17 cellular contexts compared by ENCODE assay signal in the genomic region with DNA sequence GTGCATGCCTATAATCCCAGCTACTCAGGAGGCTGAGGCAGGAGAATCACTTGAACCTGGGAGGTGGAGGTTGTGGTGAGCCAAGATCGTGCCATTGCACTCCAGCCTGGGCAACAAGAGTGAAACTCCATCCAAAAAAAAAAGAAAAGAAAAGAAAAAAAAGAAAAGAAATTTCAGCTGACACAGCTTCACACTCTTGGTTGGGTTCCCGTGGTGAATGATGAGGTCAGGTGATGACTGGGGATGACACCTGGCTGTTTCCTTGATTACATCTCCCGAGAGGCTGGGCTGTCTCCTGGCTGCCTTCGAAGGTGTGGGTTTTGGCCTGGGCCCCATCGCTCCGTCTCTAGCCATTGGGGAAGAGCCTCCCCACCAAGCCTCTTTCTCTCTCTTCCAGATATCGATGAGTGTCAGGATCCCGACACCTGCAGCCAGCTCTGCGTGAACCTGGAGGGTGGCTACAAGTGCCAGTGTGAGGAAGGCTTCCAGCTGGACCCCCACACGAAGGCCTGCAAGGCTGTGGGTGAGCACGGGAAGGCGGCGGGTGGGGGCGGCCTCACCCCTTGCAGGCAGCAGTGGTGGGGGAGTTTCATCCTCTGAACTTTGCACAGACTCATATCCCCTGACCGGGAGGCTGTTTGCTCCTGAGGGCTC.
"Had no signal": no experiment of that assay in that cellular context is flagged by ENCODE, and none has a peak within 500 bp of the region (broad histone marks: within the 10 kb centered on the region; RNA-seq: fewer than 3 reads in every experiment).

No MANE protein-coding gene starts in this region.

- H3K27me3 Mint-ChIP-seq: activated naive CD8-positive, alpha-beta T cell; brain; naive thymus-derived CD4-positive, alpha-beta T cell had no signal

- H3K27me3 ChIP-seq: colonic mucosa, vagina had no signal

- H3K4me1 Mint-ChIP-seq: brain had no signal

- ATAC-seq: activated CD4-positive, CD25-positive, alpha-beta regulatory T cell treated with anti-CD3 and anti-CD28 coated beads, Interleukin-2, amount 50 U/mL, for 24 hours; activated T-cell treated with anti-CD3 and anti-CD28 coated beads, Interleukin-2, amount 50 U/mL, for 72 hours; esophagus mucosa; naive thymus-derived CD4-positive, alpha-beta T cell; stimulated activated effector memory CD8-positive, alpha-beta T cell treated with anti-CD3 and anti-CD28 coated beads, Interleukin-12 subunit alpha, Interleukin-12 subunit beta, amount 100 ng/mL, for 72 hours had no signal

- H3K9me3 ChIP-seq: colonic mucosa, vagina had no signal

- H3K4me3 ChIP-seq: colonic mucosa, lung, vagina had no signal

- H3K36me3 Mint-ChIP-seq: activated naive CD8-positive, alpha-beta T cell had no signal

- H3K27ac Mint-ChIP-seq: activated naive CD8-positive, alpha-beta T cell; activated T-cell treated with anti-CD3 and anti-CD28 coated beads, Interleukin-2, amount 50 U/mL, for 72 hours; stimulated activated effector memory CD8-positive, alpha-beta T cell treated with anti-CD3 and anti-CD28 coated beads, Interleukin-12 subunit alpha, Interleukin-12 subunit beta, amount 100 ng/mL, for 72 hours had no signal

- H3K4me3 Mint-ChIP-seq: activated naive CD8-positive, alpha-beta T cell; activated T-cell treated with anti-CD3 and anti-CD28 coated beads, Interleukin-2, amount 50 U/mL, for 72 hours; brain; naive thymus-derived CD4-positive, alpha-beta T cell; stimulated activated effector memory CD8-positive, alpha-beta T cell treated with anti-CD3 and anti-CD28 coated beads, Interleukin-12 subunit alpha, Interleukin-12 subunit beta, amount 100 ng/mL, for 72 hours had no signal

- H3K9me3 Mint-ChIP-seq: activated T-cell treated with anti-CD3 and anti-CD28 coated beads, Interleukin-2, amount 50 U/mL, for 72 hours; brain; naive thymus-derived CD4-positive, alpha-beta T cell; stimulated activated effector memory CD8-positive, alpha-beta T cell treated with anti-CD3 and anti-CD28 coated beads, Interleukin-12 subunit alpha, Interleukin-12 subunit beta, amount 100 ng/mL, for 72 hours had no signal

- H3K27ac ChIP-seq: colonic mucosa, vagina had no signal

- H3K4me1 ChIP-seq: colonic mucosa, vagina had no signal

- DNase-seq: activated gamma-delta T cell; activated T-cell treated with anti-CD3 and anti-CD28 coated beads, Interleukin-2, amount 50 U/mL, for 72 hours; amniotic stem cell; central memory CD4-positive, alpha-beta T cell; colonic mucosa; islet precursor cell; naive thymus-derived CD4-positive, alpha-beta T cell; posterior cingulate gyrus; retina; T1000 had no signal
